In the genomic region with DNA sequence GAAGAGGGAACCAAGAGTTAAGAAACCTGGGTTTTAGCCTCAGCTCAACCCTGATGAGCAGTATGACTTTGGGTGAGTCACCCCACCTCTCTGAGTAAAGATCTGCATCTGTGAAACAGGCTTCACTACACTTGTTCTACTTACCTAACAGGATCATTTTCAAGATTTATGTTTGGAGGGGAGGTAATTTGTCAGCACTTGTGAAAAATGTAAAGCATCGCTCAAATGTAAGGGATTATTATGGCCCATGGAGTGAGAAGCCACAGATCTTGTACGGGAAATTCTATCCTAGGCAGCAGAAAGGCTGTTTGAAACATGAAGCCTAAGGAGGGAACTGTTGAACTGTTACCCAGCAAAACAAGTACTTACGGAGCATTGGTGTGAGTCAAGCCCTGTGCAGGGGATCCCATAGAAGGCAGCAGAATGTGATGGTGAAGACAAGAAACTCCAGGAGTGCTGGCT, we compare ENCODE assay signal across 13 cellular contexts.
A peak's percentile ranks its signal among the peaks of the same experiment; 100 is the strongest.
DNase-seq lines count a peak whose midpoint lies in the region; ATAC-seq and TF ChIP-seq lines count a peak whose summit lies in the region.
"Had no signal": no experiment of that assay in that cellular context is flagged by ENCODE, and none has a peak within 500 bp of the region (broad histone marks: within the 10 kb centered on the region; RNA-seq: fewer than 3 reads in every experiment).

No MANE protein-coding gene starts in this region.

- TF ChIP-seq CTCF in left ventricle myocardium inferior (IDR thresholded peaks at IDR 0.05; ENCODE audit: borderline replicate concordance) (no peak), gastroesophageal sphincter (IDR thresholded peaks at IDR 0.05) (no peak), CD14-positive monocyte (IDR thresholded peaks at IDR 0.05) (no peak), Caco-2 (IDR thresholded peaks at IDR 0.05; ENCODE audit: insufficient read depth in 1 of 2, low read depth in 1 of 2, low read length in 1 of 2, severe bottlenecking in 1 of 2, unreplicated experiment in 1 of 2) (no peak)

- H3K9me3 Mint-ChIP-seq in CD14-positive monocyte (no peaks in the 10 kb centered on the region), Caco-2 (ENCODE audit: unreplicated experiment) (no peaks in the 10 kb centered on the region)
- H3K9me3 Mint-ChIP-seq: activated naive CD4-positive, alpha-beta T cell treated with anti-CD3 and anti-CD28 coated beads, Interleukin-2, amount 50 U/mL, for 24 hours had no signal

- H3K4me1 Mint-ChIP-seq in CD14-positive monocyte = peaks cover 5% of the 10 kb centered on the region
- no peaks in the 10 kb centered on the region for H3K4me1 Mint-ChIP-seq in Caco-2 (ENCODE audit: low read depth, unreplicated experiment)
- H3K4me1 Mint-ChIP-seq: activated naive CD4-positive, alpha-beta T cell treated with anti-CD3 and anti-CD28 coated beads, Interleukin-2, amount 50 U/mL, for 24 hours had no signal

- BruUV-seq in Caco-2 (replicated peaks; lab: Mats Ljungman, UMichigan) = no TSS peak

- no peaks in the 10 kb centered on the region for H3K27me3 Mint-ChIP-seq in CD14-positive monocyte (ENCODE audit: low read depth in 3 of 3)
- peaks cover 16% of the 10 kb centered on the region for H3K27me3 Mint-ChIP-seq in Caco-2 (ENCODE audit: insufficient read depth, unreplicated experiment)
- H3K27me3 Mint-ChIP-seq: activated naive CD4-positive, alpha-beta T cell treated with anti-CD3 and anti-CD28 coated beads, Interleukin-2, amount 50 U/mL, for 24 hours had no signal

- no peak overlapping the region for H3K4me3 Mint-ChIP-seq in CD14-positive monocyte
- no peak overlapping the region for H3K4me3 Mint-ChIP-seq in Caco-2 (ENCODE audit: unreplicated experiment)
- H3K4me3 Mint-ChIP-seq: activated naive CD4-positive, alpha-beta T cell treated with anti-CD3 and anti-CD28 coated beads, Interleukin-2, amount 50 U/mL, for 24 hours had no signal

- H3K9me3 ChIP-seq in left ventricle myocardium inferior (replicated peaks) = no peaks in the 10 kb centered on the region
- H3K9me3 ChIP-seq in gastroesophageal sphincter = no peaks in the 10 kb centered on the region
- H3K9me3 ChIP-seq in Caco-2 = no peaks in the 10 kb centered on the region
- H3K9me3 ChIP-seq: esophagus squamous epithelium had no signal

- no peak overlapping the region for H3K27ac Mint-ChIP-seq in CD14-positive monocyte
- no peak overlapping the region for H3K27ac Mint-ChIP-seq in Caco-2 (ENCODE audit: unreplicated experiment)
- H3K27ac Mint-ChIP-seq: activated naive CD4-positive, alpha-beta T cell treated with anti-CD3 and anti-CD28 coated beads, Interleukin-2, amount 50 U/mL, for 24 hours had no signal

- DNase-seq in left ventricle myocardium inferior = no peak
- no peak for DNase-seq in left ventricle myocardium superior
- DNase-seq in middle frontal gyrus (ENCODE audit: extremely low spot score, low spot score) = no peak
- no peak for DNase-seq in CD14-positive monocyte (ENCODE audit: low spot score)
- no peak for DNase-seq in Caco-2
- DNase-seq: esophagus squamous epithelium, NCI-H1048, OCI-M1 had no signal

- no peak for TF ChIP-seq POLR2A in gastroesophageal sphincter (IDR thresholded peaks at IDR 0.05)

- intact Hi-C loops in left ventricle myocardium inferior (cut with micrococcal nuclease) (no loop called here), left ventricle myocardium superior (cut with micrococcal nuclease) (no loop called here), CD14-positive monocyte (cut with micrococcal nuclease) (no loop called here), Caco-2 (cut with micrococcal nuclease; ENCODE audit: unreplicated experiment) (no loop called here)

- peaks cover 67% of the 10 kb centered on the region for H3K4me1 ChIP-seq in left ventricle myocardium inferior
- H3K4me1 ChIP-seq in gastroesophageal sphincter = peaks cover 0 to 53% (median 21%) of the 10 kb centered on the region in 3 donors
- H3K4me1 ChIP-seq in Caco-2 = no peaks in the 10 kb centered on the region

- no peak for TF ChIP-seq EP300 in gastroesophageal sphincter (IDR thresholded peaks at IDR 0.05)

- POLR2A ChIA-PET in Caco-2 (lab: Charles Lee) = no interaction called here

- peaks cover 0 to 2% of the 10 kb centered on the region in 2 donors for H3K36me3 Mint-ChIP-seq in CD14-positive monocyte
- no peaks in the 10 kb centered on the region for H3K36me3 Mint-ChIP-seq in Caco-2 (ENCODE audit: insufficient read depth, unreplicated experiment)
- H3K36me3 Mint-ChIP-seq: activated naive CD4-positive, alpha-beta T cell treated with anti-CD3 and anti-CD28 coated beads, Interleukin-2, amount 50 U/mL, for 24 hours had no signal

- H3K36me3 ChIP-seq in left ventricle myocardium inferior = no peaks in the 10 kb centered on the region
- no peaks in the 10 kb centered on the region for H3K36me3 ChIP-seq in gastroesophageal sphincter
- no peaks in the 10 kb centered on the region for H3K36me3 ChIP-seq in Caco-2 (ENCODE audit: control insufficient read depth, insufficient read depth, low read length)
- H3K36me3 ChIP-seq: esophagus squamous epithelium had no signal

- WGBS in gastroesophageal sphincter (ENCODE audit: low coverage in 1 of 2), 2 donors = 43 to 55% methylated on average over 2 to 3 of the region's 3 CpGs

- CTCF ChIA-PET in Caco-2 (lab: Charles Lee) = no interaction called here

- peak overlapping the region; percentile 70 for H3K27ac ChIP-seq in left ventricle myocardium inferior (replicated peaks)
- H3K27ac ChIP-seq in gastroesophageal sphincter = peak overlapping the region in 3 of 4 donors; percentile 56 to 68 (median 65)
- H3K27ac ChIP-seq: skin epidermis had no signal

- ATAC-seq in left ventricle myocardium superior = no peak
- peak; percentile 92 for ATAC-seq in SK-N-SH treated with all-trans-retinoic acid at 6 μM for 48 hours
- no peak for ATAC-seq in gastroesophageal sphincter
- no peak for ATAC-seq in HG03457 (IDR thresholded peaks at IDR 0.05; ENCODE audit: unreplicated experiment)

- H3K4me3 ChIP-seq in left ventricle myocardium inferior (no peak overlapping the region), gastroesophageal sphincter (no peak overlapping the region), Caco-2 (ENCODE audit: low read depth, low read length) (no peak overlapping the region)
- H3K4me3 ChIP-seq: esophagus squamous epithelium, skin epidermis had no signal

- H3K27me3 ChIP-seq in left ventricle myocardium inferior (ENCODE audit: low read depth) (no peaks in the 10 kb centered on the region), gastroesophageal sphincter (no peaks in the 10 kb centered on the region), Caco-2 (replicated peaks; ENCODE audit: control insufficient read depth, insufficient read depth, low read length) (0 out of 2 replicates have a peak, but pooled peaks cover 2% of the 10 kb centered on the region)
- H3K27me3 ChIP-seq: esophagus squamous epithelium had no signal

TF ChIP-seq in SK-N-SH treated with all-trans-retinoic acid at 6 μM for 48 hours, 23 proteins besides CTCF, POLR2A, EP300 and RAD21:
- 0 out of 2 replicates have a peak, but pooled peaks have one; percentile 34 for TF ChIP-seq ZFP3 (CRISPR knock-in tag; IDR thresholded peaks at IDR 0.05)
- no peak for TF ChIP-seq BACH2 (CRISPR knock-in tag; IDR thresholded peaks at IDR 0.05; ENCODE audit: borderline replicate concordance)
- no peak for TF ChIP-seq PPARA (CRISPR knock-in tag; IDR thresholded peaks at IDR 0.05; ENCODE audit: borderline replicate concordance)
- TF ChIP-seq ZNF565 (CRISPR knock-in tag; conservative IDR thresholded peaks at IDR 0.05; ENCODE audit: low read depth) = no peak
- TF ChIP-seq ARNTL (CRISPR knock-in tag; IDR thresholded peaks at IDR 0.05; ENCODE audit: borderline replicate concordance, low read depth) = no peak
- TF ChIP-seq TOX (CRISPR knock-in tag; IDR thresholded peaks at IDR 0.05; ENCODE audit: borderline replicate concordance) = peak; percentile 41; the same call in 1 of the 2 replicates
